In the genomic region with DNA sequence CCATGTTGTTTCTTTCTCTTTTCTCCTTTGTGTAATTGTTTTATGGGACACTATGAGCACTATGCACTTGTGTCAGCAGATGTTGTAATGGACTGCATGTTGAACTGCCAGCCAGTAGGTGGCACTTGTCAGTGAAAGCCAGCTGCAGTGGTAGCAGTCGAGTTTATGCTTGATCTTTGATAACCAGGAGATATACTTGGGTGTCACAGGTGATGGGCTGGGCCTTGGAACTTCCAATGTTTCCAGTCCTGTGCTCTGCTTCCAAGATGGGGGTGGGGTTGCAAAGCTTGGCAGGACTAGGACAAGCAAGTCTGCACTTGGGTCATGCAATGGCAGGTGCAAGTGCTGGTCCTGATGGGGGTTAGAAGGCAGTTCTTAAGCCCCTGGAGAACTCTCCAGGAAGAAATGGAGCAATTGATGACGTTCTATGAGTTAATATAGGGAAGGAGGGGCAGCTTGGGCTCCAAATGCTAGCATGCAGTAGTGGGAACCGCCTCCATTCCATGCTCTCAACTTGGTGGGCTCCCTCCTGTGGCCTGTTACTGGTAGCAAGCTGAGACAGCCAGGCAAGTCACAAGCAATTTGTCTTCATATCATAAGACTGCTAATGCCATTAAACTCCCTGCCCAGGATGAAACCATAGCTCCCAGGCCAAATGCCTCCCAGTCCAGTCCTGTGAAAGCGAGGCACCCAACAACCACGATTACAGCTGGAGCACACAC, we compare ENCODE assay signal across 8 cellular contexts. TPM values are rescaled to one million over a fixed set of nuclear protein-coding genes. Genes with fewer than 3 reads are reported as not detected.
DNase-seq lines count a peak whose midpoint lies in the region; TF ChIP-seq lines count a peak whose summit lies in the region.

No MANE protein-coding gene starts in this region.

- no peak for TF ChIP-seq POLR2A in sigmoid colon (IDR thresholded peaks at IDR 0.05)

- H3K4me1 ChIP-seq in Karpas-422 (ENCODE audit: low read length) (no peaks in the 10 kb centered on the region), sigmoid colon (no peaks in the 10 kb centered on the region)

- H3K9me2 ChIP-seq in Karpas-422 (replicated peaks; ENCODE audit: insufficient read depth, low read length) = no peaks in the 10 kb centered on the region

- H3K27me3 ChIP-seq in Karpas-422 (ENCODE audit: low read length) (no peaks in the 10 kb centered on the region), sigmoid colon (no peaks in the 10 kb centered on the region)

- WGBS in sigmoid colon, 2 donors = 37 to 50% methylated on average over 5 of the region's 5 CpGs

- H3K4me2 ChIP-seq in Karpas-422 (ENCODE audit: low read depth, low read length, poor library complexity, severe bottlenecking) = no peak overlapping the region

- H3K36me3 ChIP-seq in Karpas-422 (ENCODE audit: insufficient read depth, low read length) = no peaks in the 10 kb centered on the region
- no peaks in the 10 kb centered on the region for H3K36me3 ChIP-seq in sigmoid colon

- TF ChIP-seq EP300 in sigmoid colon (IDR thresholded peaks at IDR 0.05) = no peak

- DNase-seq in SIG-M5 treated with dmso at 0.1 percent for 504 hours (lab: John Stamatoyannopoulos, UW; ENCODE audit: unreplicated experiment) (peak; percentile 30), SIG-M5 (lab: John Stamatoyannopoulos, UW) (no peak), H4 (ENCODE audit: low spot score) (peak; percentile 7), Karpas-422 (peak; percentile 72), germinal center (ENCODE audit: low spot score) (peak; percentile 24), sigmoid colon (peak; percentile 56), GOT3 (lab: John Stamatoyannopoulos, UW) (no peak)
- DNase-seq in activated CD8-positive, alpha-beta memory T cell treated with anti-CD3 and anti-CD28 coated beads, Interleukin-2, amount 50 U/mL, for 1 hour (ENCODE audit: extremely low read depth) = peak; percentile 4

- no peak overlapping the region for H3K9ac ChIP-seq in Karpas-422 (ENCODE audit: low read length)

- no peak overlapping the region for H2AFZ ChIP-seq in Karpas-422 (ENCODE audit: low read length)

- H3K27ac ChIP-seq in Karpas-422 (ENCODE audit: low read length) (no peak overlapping the region), sigmoid colon (no peak overlapping the region)

- H3K9me3 ChIP-seq in Karpas-422 (ENCODE audit: low read length) (no peaks in the 10 kb centered on the region), sigmoid colon (peaks cover 0 to under 1% (median 0%) of the 10 kb centered on the region in 4 donors)

- peak in 2 of 4 experiments; percentile 31 to 37 for TF ChIP-seq CTCF in sigmoid colon (IDR thresholded peaks at IDR 0.05)

- intact Hi-C loops in sigmoid colon (cut with DNase I) = no loop called here

- no peaks in the 10 kb centered on the region for H4K20me1 ChIP-seq in Karpas-422 (ENCODE audit: insufficient read depth, low read depth, low read length)

- H3K4me3 ChIP-seq in Karpas-422 (ENCODE audit: low read length) (no peak overlapping the region), sigmoid colon (no peak overlapping the region)

- H3K79me2 ChIP-seq in Karpas-422 (ENCODE audit: low read length) = no peaks in the 10 kb centered on the region

RNA-seq across cellular contexts. Expression of a gene that starts 21.0 kb away (rescaled TPM):
- not detected in 2 replicates for total RNA-seq in H4 (2014; rRNA removed; shearing (Covaris generic))
- not detected in 2 replicates for total RNA-seq in Karpas-422 (2014; rRNA removed; shearing (Covaris generic); ENCODE audit: low replicate concordance)
- under 1 TPM in 1 of 4 donors, not detected in 3; 0.66 TPM for total RNA-seq in sigmoid colon
- polyA plus RNA-seq in sigmoid colon = not detected

Comparison
In these comparisons a context has a peak if more than half of its experiments do, and no peak if none do; other contexts are left out.
1. DNase-seq: peak in SIG-M5 treated with dmso at 0.1 percent for 504 hours (single experiment), H4 (single experiment), Karpas-422 (single experiment), activated CD8-positive, alpha-beta memory T cell treated with anti-CD3 and anti-CD28 coated beads, Interleukin-2, amount 50 U/mL, for 1 hour (single experiment), germinal center (single experiment) and sigmoid colon (single experiment); none in SIG-M5 (single experiment) and GOT3 (single experiment).